Comparison of ENCODE assay signal across 9 cellular contexts in genomic region chr15:40787344-40787841, GRCh38. TPM values are rescaled to one million over a fixed set of nuclear protein-coding genes. Genes with fewer than 3 reads are reported as not detected.
DNase-seq lines count a peak whose midpoint lies in the region; ATAC-seq and TF ChIP-seq lines count a peak whose summit lies in the region.
"Had no signal": no experiment of that assay in that cellular context is flagged by ENCODE, and none has a peak within 500 bp of the region (broad histone marks: within the 10 kb centered on the region; RNA-seq: fewer than 3 reads in every experiment).

No MANE protein-coding gene starts in this region.

- no peaks in the 10 kb centered on the region for H4K20me1 ChIP-seq in hepatocyte (ENCODE audit: insufficient read depth, poor library complexity, severe bottlenecking)

- H3K36me3 ChIP-seq in hepatocyte (replicated peaks; ENCODE audit: insufficient read depth, low read depth) = no peaks in the 10 kb centered on the region

- POLR2A ChIA-PET in GM10248 (lab: Yijun Ruan, JAX) = no interaction called here

- no peaks in the 10 kb centered on the region for H3K9me3 ChIP-seq in hepatocyte (ENCODE audit: low read depth)

- peak overlapping the region; percentile 12 for H3K4me2 ChIP-seq in hepatocyte

- no peak for ATAC-seq in GM21447 (IDR thresholded peaks at IDR 0.05; ENCODE audit: unreplicated experiment)

- CTCF ChIA-PET in GM10248 (lab: Yijun Ruan, JAX) = interaction anchor here (1.3 to 3.3 kb wide), 4 partner anchors 10 to 198 kb away, joined by 4 to 11 read pairs (median 7); partner anchors contain the start of gene VPS18

- peak overlapping the region; percentile 83 for H3K27ac ChIP-seq in hepatocyte

- no peaks in the 10 kb centered on the region for H3K27me3 ChIP-seq in hepatocyte

- TF ChIP-seq CTCF in hepatocyte (IDR thresholded peaks at IDR 0.05; ENCODE audit: poor library complexity) (no peak), GM10248 (IDR thresholded peaks at IDR 0.05; ENCODE audit: control extremely low read depth, extremely low read depth, low read depth, missing control alignments) (no peak)

- H3K4me3 ChIP-seq in hepatocyte = no peak overlapping the region

- 35% methylated on average over 4 of the region's 4 CpGs for WGBS in hepatocyte (ENCODE audit: low lambda C conversion rate, missing lambda C conversion rate)

- H3K9me2 ChIP-seq in hepatocyte (replicated peaks; ENCODE audit: insufficient read depth) = no peaks in the 10 kb centered on the region

- H2AFZ ChIP-seq in hepatocyte = no peak overlapping the region

- peaks cover 16% of the 10 kb centered on the region for H3K4me1 ChIP-seq in hepatocyte (ENCODE audit: insufficient read depth)

- peaks cover 49% of the 10 kb centered on the region for H3K79me2 ChIP-seq in hepatocyte

- DNase-seq in GM04504 (ENCODE audit: low read depth) (peak; percentile 28), NCI-H345 treated with DMSO at 0.1 percent for 48 hours (lab: John Stamatoyannopoulos, UW; ENCODE audit: unreplicated experiment) (peak; percentile 91), activated T-cell treated with anti-CD3 and anti-CD28 coated beads for 4 hours (peak; percentile 64), hepatocyte (ENCODE audit: low spot score) (peak; percentile 64), KG1 (lab: John Stamatoyannopoulos, UW) (no peak), GM10248 (ENCODE audit: extremely low spot score) (no peak)
- DNase-seq in stimulated activated CD4-positive, alpha-beta T cell treated with anti-CD3 and anti-CD28 coated beads, Interleukin-2, amount 100 ng/mL, for 48 hours = peak; percentile 28 to 49

RNA-seq across cellular contexts. Expression of gene C15orf62, which starts 17.6 kb away (rescaled TPM):
- total RNA-seq in hepatocyte = 0.43 and 2.6 TPM in 2 replicates
- polyA plus RNA-seq in hepatocyte = 0.77 and 0.97 TPM in 2 replicates
- polyA plus RNA-seq: neural cell had no signal

RNA-seq across cellular contexts. Expression of gene ZFYVE19, which starts 19.5 kb away (rescaled TPM):
- 25.6 and 26.4 TPM in 2 replicates for total RNA-seq in hepatocyte
- 23.8 and 25.4 TPM in 2 replicates for polyA plus RNA-seq in hepatocyte

RNA-seq across cellular contexts. Expression of gene DNAJC17, which starts 19.9 kb away (rescaled TPM):
- 18.3 and 36.5 TPM in 2 replicates for total RNA-seq in hepatocyte
- 53.9 and 59.2 TPM in 2 replicates for polyA plus RNA-seq in hepatocyte

RNA-seq across cellular contexts. Expression of gene GCHFR, which starts 23.5 kb away (rescaled TPM):
- total RNA-seq in hepatocyte = 97.2 and 105 TPM in 2 replicates
- 165 and 213 TPM in 2 replicates for polyA plus RNA-seq in hepatocyte

RNA-seq across cellular contexts. Expression of gene RMDN3, which starts 32.3 kb away (rescaled TPM):
- 23.0 and 26.0 TPM in 2 replicates for total RNA-seq in hepatocyte
- polyA plus RNA-seq in hepatocyte = 39.0 and 46.8 TPM in 2 replicates

Comparison
In these comparisons a context has a peak if more than half of its experiments do, and no peak if none do; other contexts are left out.
1. DNase-seq: peak in GM04504 (single experiment), NCI-H345 treated with DMSO at 0.1 percent for 48 hours (single experiment), activated T-cell treated with anti-CD3 and anti-CD28 coated beads for 4 hours (single experiment), hepatocyte (single experiment) and stimulated activated CD4-positive, alpha-beta T cell treated with anti-CD3 and anti-CD28 coated beads, Interleukin-2, amount 100 ng/mL, for 48 hours (2 of 2); none in KG1 (single experiment) and GM10248 (single experiment).